In genomic region chr6:151001387-151002063, GRCh38 we compare ENCODE assay signal across 13 cellular contexts.
DNase-seq lines count a peak whose midpoint lies in the region; ATAC-seq and TF ChIP-seq lines count a peak whose summit lies in the region.
"Had no signal": no experiment of that assay in that cellular context is flagged by ENCODE, and none has a peak within 500 bp of the region (broad histone marks: within the 10 kb centered on the region; RNA-seq: fewer than 3 reads in every experiment).

No MANE protein-coding gene starts in this region.

- TF ChIP-seq EP300 in SK-N-SH (IDR thresholded peaks at IDR 0.05; ENCODE audit: borderline replicate concordance in 1 of 2, low read depth in 1 of 2, low read length in 1 of 2) = no peak

- H3K9me2 ChIP-seq in SK-N-SH = no peaks in the 10 kb centered on the region

- DNase-seq in NCI-H748 (lab: John Stamatoyannopoulos, UW; ENCODE audit: unreplicated experiment) (peak; percentile 13), NCI-H748 treated with DMSO at 0.1 percent for 48 hours (lab: John Stamatoyannopoulos, UW) (no peak), mesothelial cell of epicardium (ENCODE audit: low spot score in 2 of 2, unreplicated experiment in 2 of 2) (no peak), SK-N-SH (no peak)
- DNase-seq in effector CD8-positive, alpha-beta T cell (lab: John Stamatoyannopoulos, UW) = no peak
- DNase-seq in central memory CD4-positive, alpha-beta T cell = no peak
- DNase-seq: activated CD8-positive, alpha-beta memory T cell treated with anti-CD3 and anti-CD28 coated beads for 24 hours; DND-41; NCI-H2029 treated with DMSO at 0.1 percent for 48 hours; SIG-M5 had no signal

- 100% methylated on average over 4 of the region's 5 CpGs for WGBS in SK-N-SH (ENCODE audit: low lambda C conversion rate)

- no peaks in the 10 kb centered on the region for H3K79me2 ChIP-seq in SK-N-SH (ENCODE audit: insufficient read depth)

- H3K27ac Mint-ChIP-seq in mesothelial cell of epicardium = peak overlapping the region; percentile 69

- H3K36me3 Mint-ChIP-seq in mesothelial cell of epicardium = peaks cover 6% of the 10 kb centered on the region

- peaks cover 3 to 23% of the 10 kb centered on the region in 2 experiments; a peak in 3 of 4 replicates for H3K4me1 ChIP-seq in SK-N-SH (ENCODE audit: control insufficient read depth in 1 of 2, insufficient read depth in 2 of 2, low read depth in 1 of 2, low read length in 1 of 2)

- H3K9ac ChIP-seq in SK-N-SH = no peak overlapping the region

- peaks cover 25% of the 10 kb centered on the region for H3F3A ChIP-seq in SK-N-SH (replicated peaks; ENCODE audit: insufficient read depth)

- H2AFZ ChIP-seq in SK-N-SH (ENCODE audit: low read depth) = no peak overlapping the region

- H4K20me1 ChIP-seq in SK-N-SH (ENCODE audit: insufficient read depth) = no peaks in the 10 kb centered on the region

- no peaks in the 10 kb centered on the region for H3K9me3 ChIP-seq in SK-N-SH

- H3K4me1 Mint-ChIP-seq in mesothelial cell of epicardium = peaks cover 70% of the 10 kb centered on the region

- peak; percentile 76 for ATAC-seq in GM21529 (IDR thresholded peaks at IDR 0.05; ENCODE audit: unreplicated experiment)
- ATAC-seq in HG03354 (IDR thresholded peaks at IDR 0.05; ENCODE audit: poor library complexity, severe bottlenecking, unreplicated experiment) = peak; percentile 80

- no peak overlapping the region for H3K27ac ChIP-seq in SK-N-SH (ENCODE audit: low read depth in 2 of 2, low read length in 1 of 2)
- H3K27ac ChIP-seq: epithelial cell of prostate had no signal

- TF ChIP-seq CTCF in mesothelial cell of epicardium (IDR thresholded peaks at IDR 0.05; ENCODE audit: unreplicated experiment) = no peak
- no peak for TF ChIP-seq CTCF in SK-N-SH (IDR thresholded peaks at IDR 0.05)

- no peak overlapping the region for H3K4me3 Mint-ChIP-seq in mesothelial cell of epicardium

- H3K4me2 ChIP-seq in SK-N-SH = no peak overlapping the region

- CTCF ChIA-PET in SK-N-SH (lab: Yijun Ruan, JAX) = interaction anchor here (0.8 to 4.4 kb wide), 6 partner anchors 11 to 323 kb away, joined by 3 to 26 read pairs (median 3); no protein-coding TSS in a partner anchor

- TF ChIP-seq RAD21 in SK-N-SH (IDR thresholded peaks at IDR 0.05; ENCODE audit: low read length) = no peak

- no peaks in the 10 kb centered on the region for H3K27me3 ChIP-seq in SK-N-SH (ENCODE audit: insufficient read depth)

- H3K9me3 Mint-ChIP-seq in mesothelial cell of epicardium = no peaks in the 10 kb centered on the region

- H3K4me3 ChIP-seq in SK-N-SH (ENCODE audit: low read depth in 2 of 2, low read length in 1 of 2) = no peak overlapping the region

- no peaks in the 10 kb centered on the region for H3K27me3 Mint-ChIP-seq in mesothelial cell of epicardium (ENCODE audit: low read depth)

- peaks cover 5 to 7% of the 10 kb centered on the region in 2 experiments for H3K36me3 ChIP-seq in SK-N-SH (replicated peaks in 1 of 2; ENCODE audit: control insufficient read depth in 1 of 2, insufficient read depth in 2 of 2, low read length in 1 of 2)

- POLR2A ChIA-PET in SK-N-SH (lab: Yijun Ruan, JAX) = no interaction called here

TF ChIP-seq in SK-N-SH, 30 proteins besides CTCF, POLR2A, EP300 and RAD21:
- TF ChIP-seq RFX5 (IDR thresholded peaks at IDR 0.05; ENCODE audit: low read length) (no peak), NRF1 (IDR thresholded peaks at IDR 0.05; ENCODE audit: low read depth, low read length) (no peak), GATA2 (CRISPR knock-in tag; IDR thresholded peaks at IDR 0.05) (no peak), TCF12 (IDR thresholded peaks at IDR 0.05) (no peak), USF2 (IDR thresholded peaks at IDR 0.05; ENCODE audit: borderline replicate concordance, low read depth, low read length) (no peak), RCOR1 (IDR thresholded peaks at IDR 0.05; ENCODE audit: low read length) (no peak), EZH2phosphoT487 (IDR thresholded peaks at IDR 0.05; ENCODE audit: borderline replicate concordance, low read depth) (no peak), MXI1 (IDR thresholded peaks at IDR 0.05; ENCODE audit: low read depth, low read length) (no peak)
